Comparison of ENCODE assay signal across 14 cellular contexts in genomic region chr10:3186365-3186764, GRCh38. TPM values are rescaled to one million over a fixed set of nuclear protein-coding genes. Genes with fewer than 3 reads are reported as not detected.
DNase-seq lines count a peak whose midpoint lies in the region; ATAC-seq lines count a peak whose summit lies in the region.
"Had no signal": no experiment of that assay in that cellular context is flagged by ENCODE, and none has a peak within 500 bp of the region (broad histone marks: within the 10 kb centered on the region; RNA-seq: fewer than 3 reads in every experiment).

No MANE protein-coding gene starts in this region.

- H3K9me3 ChIP-seq in thymus (ENCODE audit: control insufficient read depth) = no peaks in the 10 kb centered on the region
- H3K9me3 ChIP-seq: psoas muscle, suprapubic skin had no signal

- H3K27me3 ChIP-seq in thymus (ENCODE audit: control insufficient read depth, insufficient read depth) = no peaks in the 10 kb centered on the region
- H3K27me3 ChIP-seq: suprapubic skin had no signal

- H3K27ac ChIP-seq in thymus (ENCODE audit: low read depth) = peak overlapping the region; percentile 74
- H3K27ac ChIP-seq: psoas muscle, suprapubic skin had no signal

- peaks cover 13% of the 10 kb centered on the region for H3K4me1 ChIP-seq in thymus (ENCODE audit: control insufficient read depth, insufficient read depth, low read length)
- H3K4me1 ChIP-seq: psoas muscle, suprapubic skin had no signal

- H3K36me3 ChIP-seq in thymus (ENCODE audit: control insufficient read depth, insufficient read depth) = no peaks in the 10 kb centered on the region
- H3K36me3 ChIP-seq: suprapubic skin had no signal

- H3K4me3 ChIP-seq in thymus (ENCODE audit: low read length) = no peak overlapping the region
- H3K4me3 ChIP-seq: GM23338, psoas muscle, suprapubic skin had no signal

- peak; percentile 17 for DNase-seq in activated T-cell treated with anti-CD3 and anti-CD28 coated beads for 1 hour (ENCODE audit: low read depth)
- no peak for DNase-seq in activated T-cell treated with anti-CD3 and anti-CD28 coated beads, Interleukin-2, amount 50 U/mL, for 1 hour
- peak; percentile 77 for DNase-seq in activated effector memory CD4-positive, alpha-beta T cell treated with anti-CD3 and anti-CD28 coated beads, Interleukin-2, amount 50 U/mL, for 16 hours
- DNase-seq in stimulated activated CD4-positive, alpha-beta T cell treated with anti-CD3 and anti-CD28 coated beads, Interleukin-12 subunit alpha, Interleukin-12 subunit beta, amount 100 ng/mL, for 4 hours = peak; percentile 34
- DNase-seq in DMS 273 (lab: John Stamatoyannopoulos, UW; ENCODE audit: unreplicated experiment) = no peak
- DNase-seq in GM19240 (ENCODE audit: insufficient read length, low spot score) = no peak
- DNase-seq: left ventricle myocardium superior, NCI-H1436 treated with DMSO at 0.1 percent for 48 hours, NCI-H510A treated with DMSO at 0.1 percent for 48 hours, psoas muscle had no signal

- 29% methylated on average over 6 of the region's 6 CpGs for WGBS in thymus

- no peak for ATAC-seq in HG02763 (IDR thresholded peaks at IDR 0.05; ENCODE audit: unreplicated experiment)
- ATAC-seq: GM23338, left ventricle myocardium superior, psoas muscle had no signal

RNA-seq across cellular contexts. Expression of gene PITRM1, which starts 13.8 kb away (rescaled TPM):
- polyA plus RNA-seq in thymus = 159 TPM

Comparison
In these comparisons a context has a peak if more than half of its experiments do, and no peak if none do; other contexts are left out.
1. DNase-seq: peak in activated T-cell treated with anti-CD3 and anti-CD28 coated beads for 1 hour (single experiment), activated effector memory CD4-positive, alpha-beta T cell treated with anti-CD3 and anti-CD28 coated beads, Interleukin-2, amount 50 U/mL, for 16 hours (single experiment) and stimulated activated CD4-positive, alpha-beta T cell treated with anti-CD3 and anti-CD28 coated beads, Interleukin-12 subunit alpha, Interleukin-12 subunit beta, amount 100 ng/mL, for 4 hours (single experiment); none in activated T-cell treated with anti-CD3 and anti-CD28 coated beads, Interleukin-2, amount 50 U/mL, for 1 hour (single experiment), DMS 273 (single experiment) and GM19240 (single experiment).